8 cellular contexts compared by ENCODE assay signal in genomic region chr20:36462440-36463211, GRCh38.
DNase-seq lines count a peak whose midpoint lies in the region.

No MANE protein-coding gene starts in this region.

- H3K4me1 ChIP-seq in ectodermal cell (ENCODE audit: control insufficient read depth, insufficient read depth, low read length) (peaks cover 24% of the 10 kb centered on the region), mesodermal cell (ENCODE audit: control insufficient read depth, insufficient read depth, low read length, poor library complexity, severe bottlenecking) (peaks cover 34% of the 10 kb centered on the region), urinary bladder (ENCODE audit: insufficient read depth) (no peaks in the 10 kb centered on the region)

- DNase-seq in NCI-H82 (lab: John Stamatoyannopoulos, UW) (peak; percentile 46), NCI-H82 treated with DMSO at 0.1 percent for 48 hours (lab: John Stamatoyannopoulos, UW; ENCODE audit: unreplicated experiment) (no peak), RKO (ENCODE audit: low spot score) (peak; percentile 75), NCI-H1105 treated with DMSO at 0.1 percent for 48 hours (lab: John Stamatoyannopoulos, UW) (no peak), SHP77 treated with DMSO at 0.1 percent for 48 hours (lab: John Stamatoyannopoulos, UW) (no peak)

- H3K4me3 ChIP-seq in ectodermal cell (ENCODE audit: insufficient read depth, low read depth, low read length): peak overlapping the region; percentile 56
- H3K4me3 ChIP-seq in mesodermal cell (ENCODE audit: extremely low read depth, insufficient read depth, low read length, poor library complexity, severe bottlenecking): peak overlapping the region; percentile 99
- peak overlapping the region; percentile 69 for H3K4me3 ChIP-seq in urinary bladder (ENCODE audit: low read depth, low read length)

- no peaks in the 10 kb centered on the region for H3K27me3 ChIP-seq in ectodermal cell (ENCODE audit: control insufficient read depth, insufficient read depth, low read length, poor library complexity, severe bottlenecking)

- 13% methylated on average over 20 to 21 of the region's 21 CpGs for WGBS in ectodermal cell, 2 experiments
- WGBS in mesodermal cell (ENCODE audit: insufficient coverage in 2 of 2), 2 experiments: 12 to 58% methylated on average over 3 to 15 of the region's 21 CpGs
- 1% methylated on average over 21 of the region's 21 CpGs for WGBS in urinary bladder

- H3K9me3 ChIP-seq in ectodermal cell (ENCODE audit: control insufficient read depth, low read length) (no peaks in the 10 kb centered on the region), mesodermal cell (ENCODE audit: control insufficient read depth, low read length) (no peaks in the 10 kb centered on the region)

- H3K27ac ChIP-seq in ectodermal cell (ENCODE audit: insufficient read depth, low read depth, low read length, poor library complexity, severe bottlenecking) (no peak overlapping the region), mesodermal cell (ENCODE audit: low read depth, low read length, severe bottlenecking) (peak overlapping the region; percentile 81), urinary bladder (ENCODE audit: low read depth) (peak overlapping the region; percentile 94)

- H3K36me3 ChIP-seq in ectodermal cell (ENCODE audit: control insufficient read depth, insufficient read depth, low read length) (no peaks in the 10 kb centered on the region), mesodermal cell (ENCODE audit: control insufficient read depth, insufficient read depth, low read length) (peaks cover 21% of the 10 kb centered on the region), urinary bladder (ENCODE audit: insufficient read depth) (no peaks in the 10 kb centered on the region)

Comparison
In these comparisons a context has a peak if more than half of its experiments do, and no peak if none do; other contexts are left out.
1. DNase-seq: peak in NCI-H82 (single experiment) and RKO (single experiment); none in NCI-H82 treated with DMSO at 0.1 percent for 48 hours (single experiment), NCI-H1105 treated with DMSO at 0.1 percent for 48 hours (single experiment) and SHP77 treated with DMSO at 0.1 percent for 48 hours (single experiment).
2. Peak in every context shown above with its lines, with median percentiles within 50 percentile points of each other: H3K4me3 ChIP-seq.